ENCODE assay signal across 24 cellular contexts in genomic region chr20:58668901-58669286, GRCh38. TPM values are rescaled to one million over a fixed set of nuclear protein-coding genes. Genes with fewer than 3 reads are reported as not detected.
DNase-seq lines count a peak whose midpoint lies in the region; ATAC-seq and TF ChIP-seq lines count a peak whose summit lies in the region.
"Had no signal": no experiment of that assay in that cellular context is flagged by ENCODE, and none has a peak within 500 bp of the region (broad histone marks: within the 10 kb centered on the region; RNA-seq: fewer than 3 reads in every experiment).

No MANE protein-coding gene starts in this region.

- H3K14ac ChIP-seq in trophoblast cell (ENCODE audit: low read length), result no peak overlapping the region

- no peak for TF ChIP-seq CTCF in OCI-LY7 (conservative IDR thresholded peaks at IDR 0.05; ENCODE audit: low read length)
- no peak for TF ChIP-seq CTCF in tibial nerve (IDR thresholded peaks at IDR 0.05)
- no peak for TF ChIP-seq CTCF in PC-9 (conservative IDR thresholded peaks at IDR 0.05)

- no peak overlapping the region for H3K4me3 Mint-ChIP-seq in activated CD4-positive, alpha-beta memory T cell treated with anti-CD3 and anti-CD28 coated beads, Interleukin-2, amount 10 ng/mL, durations not matched to agents 7 days and 5 days
- H3K4me3 Mint-ChIP-seq: activated T-cell treated with anti-CD3 and anti-CD28 coated beads, Interleukin-2, amount 50 U/mL, for 4 hours; dendritic cell treated with granulocyte-macrophage colony-stimulating factor and Interleukin-4, amounts not matched to agents 40 ng/mL and 50 ng/mL, for 4 days; nephron had no signal

- H3K79me1 ChIP-seq in trophoblast cell (ENCODE audit: low read length), result no peaks in the 10 kb centered on the region

- no peak overlapping the region for H2AK5ac ChIP-seq in trophoblast cell (ENCODE audit: low read length)

- no peak overlapping the region for H2BK5ac ChIP-seq in trophoblast cell (ENCODE audit: low read depth, low read length, poor library complexity)

- no CpG with 5 or more reads among the region's 5 CpGs for WGBS in trophoblast cell (ENCODE audit: extremely low coverage, insufficient coverage, insufficient read length)
- 77 to 85% methylated on average over 5 of the region's 5 CpGs for WGBS in tibial nerve, 2 donors

- no peak overlapping the region for H4K12ac ChIP-seq in trophoblast cell (ENCODE audit: low read depth, low read length)

- H2AFZ ChIP-seq in OCI-LY7 (ENCODE audit: low read length), result no peak overlapping the region
- no peak overlapping the region for H2AFZ ChIP-seq in trophoblast cell (ENCODE audit: insufficient read depth, low read length, poor library complexity)
- H2AFZ ChIP-seq in PC-9, result no peak overlapping the region

- H3K9ac ChIP-seq in iPS-15b (ENCODE audit: low read depth, low read length), result peak overlapping the region; percentile 74
- H3K9ac ChIP-seq in trophoblast cell (ENCODE audit: low read length), result no peak overlapping the region

- no peak overlapping the region for H4K91ac ChIP-seq in trophoblast cell (ENCODE audit: low read depth, low read length)

- no TSS peak for BruUV-seq in OCI-LY7 (replicated peaks; lab: Mats Ljungman, UMichigan)
- BruUV-seq in PC-9 (replicated peaks; lab: Mats Ljungman, UMichigan), result no TSS peak

- H3K9me3 Mint-ChIP-seq in activated CD4-positive, alpha-beta memory T cell treated with anti-CD3 and anti-CD28 coated beads, Interleukin-2, amount 10 ng/mL, durations not matched to agents 7 days and 5 days, result no peaks in the 10 kb centered on the region
- H3K9me3 Mint-ChIP-seq: activated T-cell treated with anti-CD3 and anti-CD28 coated beads, Interleukin-2, amount 50 U/mL, for 4 hours; dendritic cell treated with granulocyte-macrophage colony-stimulating factor and Interleukin-4, amounts not matched to agents 40 ng/mL and 50 ng/mL, for 4 days; nephron had no signal

- H3K18ac ChIP-seq in trophoblast cell (ENCODE audit: low read length), result no peak overlapping the region

- H3F3A ChIP-seq in PC-9 (ENCODE audit: insufficient read depth, low read depth), result 0 out of 2 replicates have a peak, but pooled peaks cover 3% of the 10 kb centered on the region

- peak; percentile 30 for DNase-seq in OCI-LY7 (ENCODE audit: low spot score)
- peak in 1 of 2 donors; percentile 25 for DNase-seq in trophoblast cell
- no peak for DNase-seq in tibial nerve (ENCODE audit: low spot score in 2 of 2)
- DNase-seq in activated CD4-positive, alpha-beta memory T cell treated with anti-CD3 and anti-CD28 coated beads, Interleukin-2, amount 10 ng/mL, durations not matched to agents 7 days and 5 days, result no peak
- no peak for DNase-seq in PC-9
- DNase-seq in GM19240 (ENCODE audit: insufficient read length, low spot score), result no peak
- DNase-seq: activated CD4-positive, alpha-beta T cell treated with anti-CD3 and anti-CD28 coated beads, Interleukin-2, amount 50 U/mL, for 1 hour; activated CD4-positive, CD25-positive, alpha-beta regulatory T cell; activated gamma-delta T cell treated with Interleukin-2 at 50 U/mL for 16 hours; activated T-cell treated with anti-CD3 and anti-CD28 coated beads, Interleukin-2, amount 50 U/mL, for 4 hours; central memory CD4-positive, alpha-beta T cell; NCI-H1436 treated with DMSO at 0.1 percent for 48 hours; NCI-H774; OCI-M1; ovary; retina; stimulated activated naive CD4-positive, alpha-beta T cell had no signal

- POLR2A ChIA-PET in OCI-LY7 (lab: Charles Lee) (interaction anchor here (1.3 kb wide), 1 partner anchor 9 kb away, joined by 7 read pairs; no protein-coding TSS in a partner anchor), PC-9 (lab: Charles Lee; ENCODE audit: unreplicated experiment) (no interaction called here)
- POLR2A ChIA-PET in activated CD4-positive, alpha-beta memory T cell treated with anti-CD3 and anti-CD28 coated beads, Interleukin-2, amount 10 ng/mL, durations not matched to agents 7 days and 5 days (lab: Charles Lee), result interaction anchor here (1.5 to 1.7 kb wide), 2 partner anchors 16 to 18 kb away, joined by 8 to 10 read pairs; partner anchors contain the start of gene STX16

- peaks cover 67% of the 10 kb centered on the region for H3K36me3 ChIP-seq in OCI-LY7 (ENCODE audit: insufficient read depth, low read length)
- H3K36me3 ChIP-seq in iPS-15b (ENCODE audit: control insufficient read depth, insufficient read depth, low read length), result peaks cover 12% of the 10 kb centered on the region
- peaks cover 22 to 36% of the 10 kb centered on the region in 2 experiments for H3K36me3 ChIP-seq in trophoblast cell (ENCODE audit: control insufficient read depth in 1 of 2, insufficient read depth in 2 of 2, low read length in 2 of 2)
- peaks cover 0 to 66% (median 0%) of the 10 kb centered on the region in 3 donors for H3K36me3 ChIP-seq in tibial nerve
- H3K36me3 ChIP-seq in PC-9 (ENCODE audit: low read depth), result peaks cover 46% of the 10 kb centered on the region
- H3K36me3 ChIP-seq: ovary had no signal

- H3K4me1 Mint-ChIP-seq in activated CD4-positive, alpha-beta memory T cell treated with anti-CD3 and anti-CD28 coated beads, Interleukin-2, amount 10 ng/mL, durations not matched to agents 7 days and 5 days, result peaks cover 21% of the 10 kb centered on the region

- H3K79me2 ChIP-seq in OCI-LY7 (ENCODE audit: insufficient read depth, low read depth, low read length) (peaks cover 28% of the 10 kb centered on the region; the same call in 1 of the 2 replicates), trophoblast cell (ENCODE audit: control insufficient read depth, insufficient read depth, low read length, poor library complexity) (no peaks in the 10 kb centered on the region), PC-9 (ENCODE audit: low read depth) (peaks cover 14% of the 10 kb centered on the region; the same call in 1 of the 2 replicates)

- H3K27me3 ChIP-seq in iPS-15b (ENCODE audit: control insufficient read depth, insufficient read depth, low read length), result no peaks in the 10 kb centered on the region
- H3K27me3 ChIP-seq in trophoblast cell (ENCODE audit: insufficient read depth, low read length), result no peaks in the 10 kb centered on the region
- H3K27me3 ChIP-seq in tibial nerve, result no peaks in the 10 kb centered on the region
- no peaks in the 10 kb centered on the region for H3K27me3 ChIP-seq in PC-9 (ENCODE audit: insufficient read depth, low read depth)
- H3K27me3 ChIP-seq: BLaER1 treated with 17β-estradiol and CSF1 and Interleukin-3, amounts not matched to agents 10 nM and 100 nM; ovary had no signal

- H4K8ac ChIP-seq in trophoblast cell (ENCODE audit: low read depth, low read length), result no peak overlapping the region

- H3K4me2 ChIP-seq in OCI-LY7 (ENCODE audit: low read length), result peak overlapping the region; percentile 62
- no peak overlapping the region for H3K4me2 ChIP-seq in trophoblast cell (ENCODE audit: low read length)
- H3K4me2 ChIP-seq in PC-9, result no peak overlapping the region
- H3K4me2 ChIP-seq: BLaER1 treated with 17β-estradiol and CSF1 and Interleukin-3, amounts not matched to agents 10 nM and 100 nM had no signal

- peak overlapping the region; percentile 79 for H3K27ac ChIP-seq in OCI-LY7 (ENCODE audit: low read depth, low read length, poor library complexity, severe bottlenecking)
- H3K27ac ChIP-seq in trophoblast cell (ENCODE audit: low read depth, low read length), result no peak overlapping the region
- H3K27ac ChIP-seq in tibial nerve, result no peak overlapping the region
- no peak overlapping the region for H3K27ac ChIP-seq in PC-9
- H3K27ac ChIP-seq: BLaER1 treated with 17β-estradiol and CSF1 and Interleukin-3, amounts not matched to agents 10 nM and 100 nM; ovary had no signal

- no peak overlapping the region for H2BK120ac ChIP-seq in trophoblast cell (ENCODE audit: insufficient read depth, low read length, poor library complexity)

- H3K23ac ChIP-seq in trophoblast cell (ENCODE audit: low read length), result no peak overlapping the region

- intact Hi-C loops in OCI-LY7 (cut with micrococcal nuclease; ENCODE audit: unreplicated experiment), result no loop called here
- intact Hi-C loops in PC-9 (cut with micrococcal nuclease; ENCODE audit: unreplicated experiment), result no loop called here

- no peak for TF ChIP-seq POLR2A in tibial nerve (IDR thresholded peaks at IDR 0.05)

- no peak for TF ChIP-seq EP300 in tibial nerve (IDR thresholded peaks at IDR 0.05)

- CTCF ChIA-PET in OCI-LY7 (lab: Charles Lee; ENCODE audit: unreplicated experiment) (no interaction called here), PC-9 (lab: Charles Lee) (no interaction called here)
- CTCF ChIA-PET in activated CD4-positive, alpha-beta memory T cell treated with anti-CD3 and anti-CD28 coated beads, Interleukin-2, amount 10 ng/mL, durations not matched to agents 7 days and 5 days (lab: Charles Lee), result no interaction called here

- H3K4me1 ChIP-seq in OCI-LY7 (ENCODE audit: insufficient read depth, low read length, poor library complexity, severe bottlenecking) (peaks cover 26% of the 10 kb centered on the region), iPS-15b (ENCODE audit: control insufficient read depth, insufficient read depth, low read length) (peaks cover 37% of the 10 kb centered on the region), trophoblast cell (ENCODE audit: control insufficient read depth in 1 of 2, insufficient read depth in 2 of 2, low read length in 2 of 2) (no peaks in the 10 kb centered on the region), tibial nerve (no peaks in the 10 kb centered on the region), PC-9 (replicated peaks; ENCODE audit: insufficient read depth) (no peaks in the 10 kb centered on the region)

- H3K27me3 Mint-ChIP-seq in activated CD4-positive, alpha-beta memory T cell treated with anti-CD3 and anti-CD28 coated beads, Interleukin-2, amount 10 ng/mL, durations not matched to agents 7 days and 5 days, result no peaks in the 10 kb centered on the region
- H3K27me3 Mint-ChIP-seq: dendritic cell treated with granulocyte-macrophage colony-stimulating factor and Interleukin-4, amounts not matched to agents 40 ng/mL and 50 ng/mL, for 4 days had no signal

- H3K9me2 ChIP-seq in OCI-LY7 (ENCODE audit: insufficient read depth, low read length) (no peaks in the 10 kb centered on the region), PC-9 (ENCODE audit: insufficient read depth) (no peaks in the 10 kb centered on the region)

- H3K9me3 ChIP-seq in OCI-LY7 (ENCODE audit: low read length) (no peaks in the 10 kb centered on the region), iPS-15b (ENCODE audit: control insufficient read depth, insufficient read depth, low read length) (no peaks in the 10 kb centered on the region), trophoblast cell (ENCODE audit: insufficient read depth, low read depth, low read length) (no peaks in the 10 kb centered on the region), tibial nerve (no peaks in the 10 kb centered on the region), PC-9 (ENCODE audit: insufficient read depth, low read depth) (no peaks in the 10 kb centered on the region)
- H3K9me3 ChIP-seq: BLaER1 treated with 17β-estradiol and CSF1 and Interleukin-3, amounts not matched to agents 10 nM and 100 nM; ovary had no signal

- no peak overlapping the region for H3K27ac Mint-ChIP-seq in activated CD4-positive, alpha-beta memory T cell treated with anti-CD3 and anti-CD28 coated beads, Interleukin-2, amount 10 ng/mL, durations not matched to agents 7 days and 5 days
- H3K27ac Mint-ChIP-seq: dendritic cell treated with granulocyte-macrophage colony-stimulating factor and Interleukin-4, amounts not matched to agents 40 ng/mL and 50 ng/mL, for 4 days; nephron had no signal

- peak overlapping the region; percentile 44 for H3K4ac ChIP-seq in trophoblast cell (ENCODE audit: low read depth, low read length)

- peaks cover 55% of the 10 kb centered on the region for H4K20me1 ChIP-seq in OCI-LY7 (ENCODE audit: insufficient read depth, low read length)
- peaks cover 49% of the 10 kb centered on the region for H4K20me1 ChIP-seq in PC-9 (ENCODE audit: insufficient read depth)

- peak; percentile 12 for ATAC-seq in HG02759 (IDR thresholded peaks at IDR 0.05; ENCODE audit: unreplicated experiment)
- ATAC-seq: activated T-cell treated with anti-CD3 and anti-CD28 coated beads, Interleukin-2, amount 50 U/mL, for 4 hours had no signal

- H2BK12ac ChIP-seq in trophoblast cell (ENCODE audit: low read length), result no peak overlapping the region

- H3K4me3 ChIP-seq in OCI-LY7 (ENCODE audit: low read depth, low read length, poor library complexity, severe bottlenecking) (peak overlapping the region; percentile 24), iPS-15b (ENCODE audit: low read depth, low read length) (peak overlapping the region; percentile 21), trophoblast cell (ENCODE audit: low read depth, low read length) (no peak overlapping the region), tibial nerve (no peak overlapping the region), PC-9 (no peak overlapping the region)
- H3K4me3 ChIP-seq: BLaER1 treated with 17β-estradiol and CSF1 and Interleukin-3, amounts not matched to agents 10 nM and 100 nM; lung; ovary; skin epidermis had no signal

- peaks cover 60% of the 10 kb centered on the region for H3K36me3 Mint-ChIP-seq in activated CD4-positive, alpha-beta memory T cell treated with anti-CD3 and anti-CD28 coated beads, Interleukin-2, amount 10 ng/mL, durations not matched to agents 7 days and 5 days (ENCODE audit: low read depth)

RNA-seq across cellular contexts. Expression of gene STX16, which starts 17.8 kb away (rescaled TPM):
- 48.2 and 50.5 TPM in 2 replicates for total RNA-seq in OCI-LY7 (2014; rRNA removed; shearing (Covaris generic))
- total RNA-seq in OCI-LY7 (2022) (84.2 and 89.5 TPM in 2 replicates), tibial nerve (100 to 1,000 TPM in 1 of 4 donors, 10 to 100 TPM in 3; 70.2 to 148 (median 85.9) TPM), PC-9 (2021) (76.3 and 85.5 TPM in 2 replicates)
- polyA plus RNA-seq in trophoblast cell (2013), result 26.9 and 28.5 TPM in 2 replicates
- 100 to 1,000 TPM; 152 to 153 TPM for total RNA-seq in activated CD4-positive, alpha-beta memory T cell treated with anti-CD3 and anti-CD28 coated beads, Interleukin-2, amount 10 ng/mL, durations not matched to agents 7 days and 5 days

RNA-seq across cellular contexts. Expression of gene NPEPL1, which starts 23.7 kb away (rescaled TPM):
- total RNA-seq in OCI-LY7 (2014; rRNA removed; shearing (Covaris generic)), result 3.4 and 4.7 TPM in 2 replicates
- total RNA-seq in OCI-LY7 (2022) (9.6 and 11.5 TPM in 2 replicates), tibial nerve (100 to 1,000 TPM in 1 of 4 donors, 10 to 100 TPM in 3; 57.6 to 123 (median 73.0) TPM), PC-9 (2021) (24.0 and 36.9 TPM in 2 replicates)
- 11.3 and 12.1 TPM in 2 replicates for polyA plus RNA-seq in trophoblast cell (2013)
- total RNA-seq in activated CD4-positive, alpha-beta memory T cell treated with anti-CD3 and anti-CD28 coated beads, Interleukin-2, amount 10 ng/mL, durations not matched to agents 7 days and 5 days, result 10 to 100 TPM; 29.1 to 30.7 TPM

Comparison
In these comparisons a context has a peak if more than half of its experiments do, and no peak if none do; other contexts are left out.
1. H3K4me3 ChIP-seq: peak in OCI-LY7 (single experiment) and iPS-15b (single experiment); none in trophoblast cell (single experiment), tibial nerve (0 of 4) and PC-9 (single experiment).